Comparison of ENCODE assay signal across 8 cellular contexts in the genomic region with DNA sequence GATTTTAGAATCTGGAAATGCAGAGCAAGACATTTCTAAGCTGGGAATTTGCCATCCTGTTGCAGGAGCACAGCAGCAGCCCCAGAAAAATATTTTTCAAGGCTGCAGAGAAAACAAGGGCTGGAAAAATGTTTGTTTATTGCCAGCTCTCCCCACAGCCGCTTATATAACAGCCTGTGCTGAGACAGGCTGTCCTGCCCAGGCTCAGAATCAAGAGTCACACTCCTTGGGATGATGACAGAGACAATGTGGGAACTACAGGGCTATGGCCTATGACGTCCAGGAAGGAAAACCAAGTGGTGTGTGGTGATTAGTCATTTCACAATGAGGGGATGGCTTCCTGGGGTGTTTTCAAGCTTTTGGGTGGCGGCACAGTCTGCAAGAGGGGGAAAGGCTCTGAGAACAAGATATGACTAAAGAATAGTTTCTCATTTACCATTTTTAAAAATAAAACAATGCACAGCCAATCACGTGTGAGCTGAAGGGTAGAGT.
DNase-seq lines count a peak whose midpoint lies in the region; ATAC-seq and TF ChIP-seq lines count a peak whose summit lies in the region.

No MANE protein-coding gene starts in this region.

- 0 out of 2 replicates have a peak overlapping the region, but pooled peaks have one; percentile 18 for H2BK20ac ChIP-seq in IMR-90 (ENCODE audit: low read depth, low read length)

- H3K4me3 ChIP-seq in ACC112 (ENCODE audit: low read depth, low read length), result no peak overlapping the region; the same call in 1 of the 2 replicates
- no peak overlapping the region for H3K4me3 ChIP-seq in IMR-90 (ENCODE audit: insufficient read depth, low read depth, low read length)
- no peak overlapping the region for H3K4me3 ChIP-seq in body of pancreas

- H3K27ac ChIP-seq in ACC112 (ENCODE audit: low read depth, low read length) (peak overlapping the region; percentile 89), IMR-90 (ENCODE audit: insufficient read depth, low read length) (peak overlapping the region; percentile 0; the same call in 1 of the 2 replicates), body of pancreas (peak overlapping the region in 3 of 4 donors; percentile 2 to 56 (median 29))

- TF ChIP-seq CTCF in IMR-90 (conservative IDR thresholded peaks at IDR 0.05; ENCODE audit: low read depth, low read length) (no peak), body of pancreas (IDR thresholded peaks at IDR 0.05) (no peak)

- H2BK120ac ChIP-seq in IMR-90 (ENCODE audit: low read depth, low read length), result peak overlapping the region; percentile 69

- no peak overlapping the region for H4K5ac ChIP-seq in IMR-90 (ENCODE audit: low read depth, low read length)

- CTCF ChIA-PET in IMR-90 (lab: Yijun Ruan, JAX), result no interaction called here

- H3K9me1 ChIP-seq in IMR-90 (ENCODE audit: insufficient read depth, low read length), result peaks cover 12% of the 10 kb centered on the region

- H3K79me2 ChIP-seq in ACC112 (ENCODE audit: control insufficient read depth, insufficient read depth, low read length, unreplicated experiment), result no peaks in the 10 kb centered on the region

- H3K14ac ChIP-seq in IMR-90 (replicated peaks; ENCODE audit: low read depth, low read length), result no peak overlapping the region

- peak overlapping the region; percentile 77; the same call in 1 of the 2 replicates for H3K4ac ChIP-seq in IMR-90 (ENCODE audit: low read depth, low read length)

- ATAC-seq in GM18909 (IDR thresholded peaks at IDR 0.05; ENCODE audit: poor library complexity, unreplicated experiment) (peak; percentile 63), IMR-90 (ENCODE audit: low read depth) (peak; percentile 85), body of pancreas (peak; percentile 80), GM19397 (IDR thresholded peaks at IDR 0.05; ENCODE audit: unreplicated experiment) (no peak)

- no peak overlapping the region; the same call in 1 of the 2 replicates for H3K23ac ChIP-seq in IMR-90 (ENCODE audit: low read depth, low read length)

- peaks cover 4% of the 10 kb centered on the region for H4K20me1 ChIP-seq in IMR-90 (ENCODE audit: insufficient read depth, low read length)

- H3K9me3 ChIP-seq in IMR-90 (ENCODE audit: control insufficient read depth, insufficient read depth, low read length) (no peaks in the 10 kb centered on the region), body of pancreas (no peaks in the 10 kb centered on the region)

- POLR2A ChIA-PET in IMR-90 (lab: Charles Lee; ENCODE audit: unreplicated experiment), result no interaction called here

- intact Hi-C loops in IMR-90 (cut with micrococcal nuclease), result loop anchor here (10.0 kb wide), 1 partner anchor 183 kb away; no protein-coding TSS in a partner anchor
- intact Hi-C loops in body of pancreas (cut with DNase I), result no loop called here

- H2AK9ac ChIP-seq in IMR-90 (replicated peaks; ENCODE audit: low read depth, low read length, poor library complexity), result no peak overlapping the region

- in situ Hi-C loops in IMR-90 (cut with MboI; ENCODE audit: low sequenced_read_pairs), result loop anchor here (10.0 kb wide), 1 partner anchor 197 kb away; no protein-coding TSS in a partner anchor

- peak overlapping the region; percentile 50 for H2AFZ ChIP-seq in ACC112 (ENCODE audit: low read length, unreplicated experiment)
- peak overlapping the region; percentile 75 for H2AFZ ChIP-seq in IMR-90 (replicated peaks; ENCODE audit: low read length, poor library complexity)

- H2BK5ac ChIP-seq in IMR-90 (ENCODE audit: low read depth, low read length, poor library complexity, severe bottlenecking), result no peak overlapping the region

- H4K8ac ChIP-seq in IMR-90 (ENCODE audit: low read depth in 2 of 2, low read length in 2 of 2), result no peak overlapping the region

- TF ChIP-seq POLR2A in IMR-90 (IDR thresholded peaks at IDR 0.05; ENCODE audit: low read depth, low read length) (0 out of 2 replicates have a peak, but pooled peaks have one; percentile 22), body of pancreas (IDR thresholded peaks at IDR 0.05) (peak in 1 of 3 donors; percentile 6)

- 0 out of 2 replicates have a peak overlapping the region, but pooled peaks have one; percentile 0 for H3K56ac ChIP-seq in IMR-90 (ENCODE audit: extremely low read depth, insufficient read depth, low read length)

- DNase-seq in IMR-90, result peak; percentile 98
- peak in 3 of 4 donors; percentile 36 to 69 (median 51) for DNase-seq in body of pancreas
- DNase-seq in kidney glomerular epithelial cell (lab: John Stamatoyannopoulos, UW), result peak; percentile 7
- peak; percentile 96 for DNase-seq in stromal cell of bone marrow (ENCODE audit: low read depth)
- no peak for DNase-seq in COLO829 (ENCODE audit: low spot score)

- peaks cover 41% of the 10 kb centered on the region for H3K4me1 ChIP-seq in ACC112 (ENCODE audit: control insufficient read depth, insufficient read depth, low read length, unreplicated experiment)
- H3K4me1 ChIP-seq in IMR-90 (ENCODE audit: control insufficient read depth, insufficient read depth, low read length), result peaks cover 11% of the 10 kb centered on the region
- H3K4me1 ChIP-seq in body of pancreas, result peaks cover 9% of the 10 kb centered on the region

- H2AK5ac ChIP-seq in IMR-90 (ENCODE audit: low read depth, low read length), result no peak overlapping the region

- H3K9ac ChIP-seq in IMR-90 (ENCODE audit: low read depth, low read length), result no peak overlapping the region

- WGBS in IMR-90 (ENCODE audit: extremely low coverage in 2 of 2, insufficient read length in 1 of 2), 2 experiments, result no CpG with 5 or more reads among the region's 4 CpGs
- 41 to 44% methylated on average over 4 of the region's 4 CpGs for WGBS in body of pancreas, 2 donors

- H4K91ac ChIP-seq in IMR-90 (ENCODE audit: insufficient read depth, low read depth, low read length), result no peak overlapping the region

- H3K36me3 ChIP-seq in ACC112 (ENCODE audit: insufficient read depth, low read length) (no peaks in the 10 kb centered on the region), IMR-90 (ENCODE audit: control insufficient read depth, insufficient read depth, low read length) (no peaks in the 10 kb centered on the region), body of pancreas (replicated peaks in 1 of 2; ENCODE audit: insufficient read depth in 1 of 2, low read depth in 2 of 2) (no peaks in the 10 kb centered on the region)

- H3K27me3 ChIP-seq in ACC112 (ENCODE audit: insufficient read depth, low read length) (no peaks in the 10 kb centered on the region), IMR-90 (ENCODE audit: control insufficient read depth, insufficient read depth, low read length) (no peaks in the 10 kb centered on the region), body of pancreas (no peaks in the 10 kb centered on the region)

- no peaks in the 10 kb centered on the region for H3K79me1 ChIP-seq in IMR-90 (ENCODE audit: low read depth in 1 of 2, low read length in 2 of 2)

- dilution Hi-C loops in IMR-90 (cut with HindIII; ENCODE audit: low sequenced_read_pairs, unreplicated experiment), result no loop called here

- peak; percentile 19; the same call in 1 of the 2 replicates for TF ChIP-seq RAD21 in IMR-90 (IDR thresholded peaks at IDR 0.05; ENCODE audit: low read length)

- H3K4me2 ChIP-seq in IMR-90 (ENCODE audit: low read depth, low read length), result peak overlapping the region; percentile 18; the same call in 1 of the 2 replicates

- H3K18ac ChIP-seq in IMR-90 (ENCODE audit: low read depth, low read length), result peak overlapping the region; percentile 40; the same call in 1 of the 2 replicates

- 0 out of 3 replicates have a peak overlapping the region, but pooled peaks have one; percentile 85 for H2BK15ac ChIP-seq in IMR-90 (ENCODE audit: low read depth, low read length)

- BruUV-seq in IMR-90 (replicated peaks; lab: Mats Ljungman, UMichigan), result no TSS peak

TF ChIP-seq in IMR-90, 13 proteins besides CTCF, POLR2A, EP300 and RAD21:
- TF ChIP-seq BHLHE40 (IDR thresholded peaks at IDR 0.05; ENCODE audit: low read depth, low read length) (peak; percentile 33; the same call in 1 of the 2 replicates), CEBPB (IDR thresholded peaks at IDR 0.05; ENCODE audit: low read depth, low read length) (peak; percentile 88), ELK1 (IDR thresholded peaks at IDR 0.05; ENCODE audit: borderline replicate concordance, low read depth, low read length) (no peak), MXI1 (IDR thresholded peaks at IDR 0.05; ENCODE audit: borderline replicate concordance, low read depth, low read length) (no peak), FOS (IDR thresholded peaks at IDR 0.05; ENCODE audit: low read depth, low read length) (peak; percentile 81), MAZ (IDR thresholded peaks at IDR 0.05; ENCODE audit: borderline replicate concordance, low read depth, low read length) (peak; percentile 51; the same call in 1 of the 2 replicates), NFE2L2 (IDR thresholded peaks at IDR 0.05; ENCODE audit: low read depth, low read length) (peak; percentile 12; the same call in 1 of the 2 replicates)
- TF ChIP-seq, protein P1, sequence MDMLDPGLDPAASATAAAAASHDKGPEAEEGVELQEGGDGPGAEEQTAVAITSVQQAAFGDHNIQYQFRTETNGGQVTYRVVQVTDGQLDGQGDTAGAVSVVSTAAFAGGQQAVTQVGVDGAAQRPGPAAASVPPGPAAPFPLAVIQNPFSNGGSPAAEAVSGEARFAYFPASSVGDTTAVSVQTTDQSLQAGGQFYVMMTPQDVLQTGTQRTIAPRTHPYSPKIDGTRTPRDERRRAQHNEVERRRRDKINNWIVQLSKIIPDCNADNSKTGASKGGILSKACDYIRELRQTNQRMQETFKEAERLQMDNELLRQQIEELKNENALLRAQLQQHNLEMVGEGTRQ (IDR thresholded peaks at IDR 0.05; ENCODE audit: low read depth, low read length), result no peak

Comparison
In these comparisons a context has a peak if more than half of its experiments do, and no peak if none do; other contexts are left out.
1. H3K27ac ChIP-seq: peak in every context shown above with its lines; median percentile 89 in ACC112; 29 in body of pancreas; 0 in IMR-90.